Comparison of ENCODE assay signal across 1 cellular context in the genomic region with DNA sequence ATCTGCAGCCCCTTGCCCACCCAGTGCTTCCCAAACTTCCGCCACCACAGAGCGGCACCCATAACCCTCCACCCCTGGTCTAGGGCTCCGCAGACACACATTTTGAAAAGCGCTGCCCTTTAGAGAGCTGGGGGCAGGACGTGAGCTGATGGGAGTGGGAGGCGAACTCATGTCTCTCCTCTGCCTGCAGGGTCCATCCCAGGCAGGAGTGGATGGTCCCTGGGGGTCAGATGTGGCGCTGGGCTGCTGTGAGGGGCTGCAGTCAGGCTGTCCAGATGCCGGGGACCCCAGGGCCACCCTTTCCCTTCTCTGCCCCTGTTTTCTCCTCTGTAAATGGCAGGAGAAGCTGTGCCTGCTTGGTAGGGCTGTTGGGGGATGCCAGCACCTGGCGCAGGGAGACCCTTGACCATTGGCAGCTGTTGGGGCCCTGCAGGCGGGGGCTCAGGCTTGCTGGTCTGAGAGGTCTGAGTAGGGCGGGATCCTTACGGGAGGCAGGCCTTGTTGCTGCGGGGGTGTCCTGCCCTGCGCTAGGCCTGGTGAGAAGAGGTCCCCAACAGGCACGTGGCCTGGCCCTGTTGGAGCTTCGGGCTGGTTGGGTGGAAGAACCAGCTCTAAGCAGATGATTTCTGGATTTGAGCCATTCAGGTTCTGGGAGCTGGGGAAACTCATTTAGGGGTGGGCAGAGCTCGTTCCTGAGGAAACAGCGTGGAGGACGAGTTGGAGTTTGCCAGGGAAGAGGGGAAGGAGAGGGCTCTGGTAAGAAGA.
TF ChIP-seq lines count a peak whose summit lies in the region.

No MANE protein-coding gene starts in this region.

TF ChIP-seq in liver, 16 proteins besides CTCF, POLR2A, EP300 and RAD21 (continued from another document):
- TF ChIP-seq GABPA (IDR thresholded peaks at IDR 0.05 in 1 of 2, conservative IDR thresholded peaks at IDR 0.05 in 1 of 2), result no peak
- TF ChIP-seq HNF4G (IDR thresholded peaks at IDR 0.05), result no peak
- TF ChIP-seq JUND (IDR thresholded peaks at IDR 0.05), result no peak
- no peak for TF ChIP-seq RXRA (IDR thresholded peaks at IDR 0.05)
- no peak for TF ChIP-seq HNF4A (conservative IDR thresholded peaks at IDR 0.05)
- TF ChIP-seq, protein P1, sequence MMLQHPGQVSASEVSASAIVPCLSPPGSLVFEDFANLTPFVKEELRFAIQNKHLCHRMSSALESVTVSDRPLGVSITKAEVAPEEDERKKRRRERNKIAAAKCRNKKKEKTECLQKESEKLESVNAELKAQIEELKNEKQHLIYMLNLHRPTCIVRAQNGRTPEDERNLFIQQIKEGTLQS (IDR thresholded peaks at IDR 0.05), result no peak
- TF ChIP-seq FOXA1 (IDR thresholded peaks at IDR 0.05), result no peak
- TF ChIP-seq, protein P2, sequence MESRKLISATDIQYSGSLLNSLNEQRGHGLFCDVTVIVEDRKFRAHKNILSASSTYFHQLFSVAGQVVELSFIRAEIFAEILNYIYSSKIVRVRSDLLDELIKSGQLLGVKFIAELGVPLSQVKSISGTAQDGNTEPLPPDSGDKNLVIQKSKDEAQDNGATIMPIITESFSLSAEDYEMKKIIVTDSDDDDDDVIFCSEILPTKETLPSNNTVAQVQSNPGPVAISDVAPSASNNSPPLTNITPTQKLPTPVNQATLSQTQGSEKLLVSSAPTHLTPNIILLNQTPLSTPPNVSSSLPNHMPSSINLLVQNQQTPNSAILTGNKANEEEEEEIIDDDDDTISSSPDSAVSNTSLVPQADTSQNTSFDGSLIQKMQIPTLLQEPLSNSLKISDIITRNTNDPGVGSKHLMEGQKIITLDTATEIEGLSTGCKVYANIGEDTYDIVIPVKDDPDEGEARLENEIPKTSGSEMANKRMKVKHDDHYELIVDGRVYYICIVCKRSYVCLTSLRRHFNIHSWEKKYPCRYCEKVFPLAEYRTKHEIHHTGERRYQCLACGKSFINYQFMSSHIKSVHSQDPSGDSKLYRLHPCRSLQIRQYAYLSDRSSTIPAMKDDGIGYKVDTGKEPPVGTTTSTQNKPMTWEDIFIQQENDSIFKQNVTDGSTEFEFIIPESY (IDR thresholded peaks at IDR 0.05), result no peak
- TF ChIP-seq, protein P3, sequence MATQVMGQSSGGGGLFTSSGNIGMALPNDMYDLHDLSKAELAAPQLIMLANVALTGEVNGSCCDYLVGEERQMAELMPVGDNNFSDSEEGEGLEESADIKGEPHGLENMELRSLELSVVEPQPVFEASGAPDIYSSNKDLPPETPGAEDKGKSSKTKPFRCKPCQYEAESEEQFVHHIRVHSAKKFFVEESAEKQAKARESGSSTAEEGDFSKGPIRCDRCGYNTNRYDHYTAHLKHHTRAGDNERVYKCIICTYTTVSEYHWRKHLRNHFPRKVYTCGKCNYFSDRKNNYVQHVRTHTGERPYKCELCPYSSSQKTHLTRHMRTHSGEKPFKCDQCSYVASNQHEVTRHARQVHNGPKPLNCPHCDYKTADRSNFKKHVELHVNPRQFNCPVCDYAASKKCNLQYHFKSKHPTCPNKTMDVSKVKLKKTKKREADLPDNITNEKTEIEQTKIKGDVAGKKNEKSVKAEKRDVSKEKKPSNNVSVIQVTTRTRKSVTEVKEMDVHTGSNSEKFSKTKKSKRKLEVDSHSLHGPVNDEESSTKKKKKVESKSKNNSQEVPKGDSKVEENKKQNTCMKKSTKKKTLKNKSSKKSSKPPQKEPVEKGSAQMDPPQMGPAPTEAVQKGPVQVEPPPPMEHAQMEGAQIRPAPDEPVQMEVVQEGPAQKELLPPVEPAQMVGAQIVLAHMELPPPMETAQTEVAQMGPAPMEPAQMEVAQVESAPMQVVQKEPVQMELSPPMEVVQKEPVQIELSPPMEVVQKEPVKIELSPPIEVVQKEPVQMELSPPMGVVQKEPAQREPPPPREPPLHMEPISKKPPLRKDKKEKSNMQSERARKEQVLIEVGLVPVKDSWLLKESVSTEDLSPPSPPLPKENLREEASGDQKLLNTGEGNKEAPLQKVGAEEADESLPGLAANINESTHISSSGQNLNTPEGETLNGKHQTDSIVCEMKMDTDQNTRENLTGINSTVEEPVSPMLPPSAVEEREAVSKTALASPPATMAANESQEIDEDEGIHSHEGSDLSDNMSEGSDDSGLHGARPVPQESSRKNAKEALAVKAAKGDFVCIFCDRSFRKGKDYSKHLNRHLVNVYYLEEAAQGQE (IDR thresholded peaks at IDR 0.05), result no peak
- no peak for TF ChIP-seq FOXA2 (IDR thresholded peaks at IDR 0.05)
